Comparison of ENCODE assay signal across 12 cellular contexts in the genomic region with DNA sequence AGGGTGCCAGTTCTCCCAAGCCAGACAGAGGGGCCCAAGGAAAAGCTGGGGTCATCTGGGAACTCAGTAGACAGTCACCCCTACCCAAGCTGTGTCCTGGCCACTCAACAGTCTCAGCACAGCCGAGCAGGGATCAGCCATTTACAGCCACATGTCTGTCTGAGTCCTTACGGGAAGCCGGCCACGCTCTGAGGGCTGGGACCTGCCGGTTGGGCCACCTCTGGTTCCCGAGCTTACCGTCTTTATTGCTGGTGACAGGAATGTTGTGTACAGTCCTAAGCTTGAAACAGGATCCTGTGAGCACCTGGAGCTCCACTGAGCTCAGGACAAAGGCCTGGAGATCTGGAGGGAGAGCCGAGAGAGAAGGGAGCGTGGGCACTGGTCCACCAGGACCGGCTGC. TPM values are rescaled to one million over a fixed set of nuclear protein-coding genes. Genes with fewer than 3 reads are reported as not detected.
A peak's percentile ranks its signal among the peaks of the same experiment; 100 is the strongest.
DNase-seq lines count a peak whose midpoint lies in the region; ATAC-seq and TF ChIP-seq lines count a peak whose summit lies in the region.
"Had no signal": no experiment of that assay in that cellular context is flagged by ENCODE, and none has a peak within 500 bp of the region (broad histone marks: within the 10 kb centered on the region; RNA-seq: fewer than 3 reads in every experiment).

No MANE protein-coding gene starts in this region.

- no peaks in the 10 kb centered on the region for H3K4me1 ChIP-seq in CD4-positive, alpha-beta memory T cell (ENCODE audit: insufficient read depth, low read length)
- H3K4me1 ChIP-seq in HEK293 (ENCODE audit: control insufficient read depth, insufficient read depth, low read length), result no peaks in the 10 kb centered on the region
- H3K4me1 ChIP-seq: BE2C had no signal

- POLR2A ChIA-PET in CD4-positive, alpha-beta memory T cell (lab: Charles Lee; ENCODE audit: partially characterized antibody), result no interaction called here
- POLR2A ChIA-PET in HEK293 (lab: Yijun Ruan, JAX), result interaction anchor here (1.1 to 1.3 kb wide), 2 partner anchors 58 to 59 kb away, joined by 3 to 5 read pairs; a partner anchor contains a TSS

- H3K4me3 Mint-ChIP-seq in CD4-positive, alpha-beta memory T cell, result no peak overlapping the region
- H3K4me3 Mint-ChIP-seq in nephron, result no peak overlapping the region
- H3K4me3 Mint-ChIP-seq: activated T-cell treated with anti-CD3 and anti-CD28 coated beads, Interleukin-2, amount 50 U/mL, for 72 hours; natural killer cell treated with Interleukin-12 subunit alpha and Interleukin-12 subunit beta and Interleukin-15 and Interleukin-18, amount 100 ng/mL, for 72 hours had no signal

- no peaks in the 10 kb centered on the region for H3K9me3 ChIP-seq in CD4-positive, alpha-beta memory T cell (ENCODE audit: control insufficient read depth in 1 of 2, low read length in 2 of 2)
- no peaks in the 10 kb centered on the region for H3K9me3 ChIP-seq in HEK293 (ENCODE audit: control insufficient read depth, insufficient read depth, low read depth, low read length)
- H3K9me3 ChIP-seq: BE2C had no signal

- H3K27me3 ChIP-seq in CD4-positive, alpha-beta memory T cell (ENCODE audit: insufficient read depth, low read length), result no peaks in the 10 kb centered on the region
- H3K27me3 ChIP-seq: BE2C had no signal

- H3K27ac ChIP-seq in CD4-positive, alpha-beta memory T cell (ENCODE audit: low read depth, low read length), result no peak overlapping the region
- peak overlapping the region; percentile 41 for H3K27ac ChIP-seq in HEK293 (ENCODE audit: extremely low read depth, low read depth, low read length)

- DNase-seq in CD4-positive, alpha-beta memory T cell, result no peak
- DNase-seq in cerebellar cortex (ENCODE audit: low spot score), result peak; percentile 27
- DNase-seq in DMS114 treated with DMSO at 0.1 percent for 48 hours (lab: John Stamatoyannopoulos, UW; ENCODE audit: unreplicated experiment), result no peak
- DNase-seq in AG20443 (ENCODE audit: low spot score), result no peak
- DNase-seq: GF-D8 had no signal

- no peak overlapping the region for H3K4me3 ChIP-seq in CD4-positive, alpha-beta memory T cell (ENCODE audit: low read length in 2 of 2)
- H3K4me3 ChIP-seq in HEK293 (ENCODE audit: low read depth, low read length), result no peak overlapping the region

- H3K27me3 Mint-ChIP-seq in CD4-positive, alpha-beta memory T cell, result no peaks in the 10 kb centered on the region
- H3K27me3 Mint-ChIP-seq in nephron (ENCODE audit: low read depth), result peaks cover 3% of the 10 kb centered on the region
- H3K27me3 Mint-ChIP-seq: natural killer cell treated with Interleukin-12 subunit alpha and Interleukin-12 subunit beta and Interleukin-15 and Interleukin-18, amount 100 ng/mL, for 72 hours had no signal

- peaks cover 25 to 48% of the 10 kb centered on the region in 2 donors for H3K36me3 Mint-ChIP-seq in CD4-positive, alpha-beta memory T cell
- peaks cover 46% of the 10 kb centered on the region for H3K36me3 Mint-ChIP-seq in nephron (ENCODE audit: low read depth)

- no peaks in the 10 kb centered on the region for H3K9me3 Mint-ChIP-seq in CD4-positive, alpha-beta memory T cell
- H3K9me3 Mint-ChIP-seq in nephron, result no peaks in the 10 kb centered on the region
- H3K9me3 Mint-ChIP-seq: activated naive CD4-positive, alpha-beta T cell treated with anti-CD3 and anti-CD28 coated beads, Interleukin-2, amount 50 U/mL, for 72 hours; activated T-cell treated with anti-CD3 and anti-CD28 coated beads, Interleukin-2, amount 50 U/mL, for 72 hours; natural killer cell treated with Interleukin-12 subunit alpha and Interleukin-12 subunit beta and Interleukin-15 and Interleukin-18, amount 100 ng/mL, for 72 hours had no signal

- CTCF ChIA-PET in CD4-positive, alpha-beta memory T cell (lab: Charles Lee; ENCODE audit: partially characterized antibody), result interaction anchor here (0.8 to 2.2 kb wide), 12 partner anchors 10 to 203 kb away, joined by 3 to 10 read pairs (median 4); no protein-coding TSS in a partner anchor
- CTCF ChIA-PET in HEK293 (lab: Yijun Ruan, JAX), result interaction anchor here (0.6 to 2.5 kb wide), 45 partner anchors 9 to 912 kb away, joined by 3 to 48 read pairs (median 5); a partner anchor contains a TSS

- peaks cover 10% of the 10 kb centered on the region for H3K36me3 ChIP-seq in CD4-positive, alpha-beta memory T cell (ENCODE audit: insufficient read depth, low read length)
- H3K36me3 ChIP-seq in HEK293 (ENCODE audit: control insufficient read depth in 2 of 2, insufficient read depth in 1 of 2, low read length in 2 of 2), result peaks cover 14 to 74% of the 10 kb centered on the region in 2 experiments; a peak in 2 of 3 replicates
- H3K36me3 ChIP-seq: BE2C had no signal

- peaks cover 0 to 6% (median 0%) of the 10 kb centered on the region in 4 donors for H3K4me1 Mint-ChIP-seq in CD4-positive, alpha-beta memory T cell
- H3K4me1 Mint-ChIP-seq in nephron, result peaks cover 24% of the 10 kb centered on the region

- TF ChIP-seq CTCF in HEK293 (tag by site-specific recombination; IDR thresholded peaks at IDR 0.05) (no peak), nephron (IDR thresholded peaks at IDR 0.05; ENCODE audit: unreplicated experiment in 3 of 3) (no peak)

- no peak for ATAC-seq in GM19351 (IDR thresholded peaks at IDR 0.05; ENCODE audit: unreplicated experiment)

- intact Hi-C loops in CD4-positive, alpha-beta memory T cell (cut with micrococcal nuclease), result loop anchor here (5.0 kb wide), 1 partner anchor 51 kb away; no protein-coding TSS in a partner anchor

- H3K27ac Mint-ChIP-seq in CD4-positive, alpha-beta memory T cell, result peak overlapping the region in 4 of 7 donors; percentile 19 to 53 (median 28)
- H3K27ac Mint-ChIP-seq in nephron, result peak overlapping the region; percentile 51 to 87 (median 58)
- H3K27ac Mint-ChIP-seq: activated naive CD4-positive, alpha-beta T cell treated with anti-CD3 and anti-CD28 coated beads, Interleukin-2, amount 50 U/mL, for 72 hours; activated T-cell treated with anti-CD3 and anti-CD28 coated beads, Interleukin-2, amount 50 U/mL, for 72 hours; natural killer cell treated with Interleukin-12 subunit alpha and Interleukin-12 subunit beta and Interleukin-15 and Interleukin-18, amount 100 ng/mL, for 72 hours had no signal

TF ChIP-seq in HEK293, 187 proteins besides CTCF, POLR2A, EP300 and RAD21 (continues in another document):
- TF ChIP-seq IKZF3 (tag by site-specific recombination; IDR thresholded peaks at IDR 0.05) (no peak), ZNF121 (tag by site-specific recombination; IDR thresholded peaks at IDR 0.05) (no peak), ZNF155 (tag by site-specific recombination; IDR thresholded peaks at IDR 0.05) (no peak), ZNF670 (tag by site-specific recombination; IDR thresholded peaks at IDR 0.05; ENCODE audit: low read depth) (no peak), KLF16 (tag by site-specific recombination; IDR thresholded peaks at IDR 0.05) (no peak), ZBTB8A (tag by site-specific recombination; IDR thresholded peaks at IDR 0.05) (no peak)
- TF ChIP-seq, protein P1, sequence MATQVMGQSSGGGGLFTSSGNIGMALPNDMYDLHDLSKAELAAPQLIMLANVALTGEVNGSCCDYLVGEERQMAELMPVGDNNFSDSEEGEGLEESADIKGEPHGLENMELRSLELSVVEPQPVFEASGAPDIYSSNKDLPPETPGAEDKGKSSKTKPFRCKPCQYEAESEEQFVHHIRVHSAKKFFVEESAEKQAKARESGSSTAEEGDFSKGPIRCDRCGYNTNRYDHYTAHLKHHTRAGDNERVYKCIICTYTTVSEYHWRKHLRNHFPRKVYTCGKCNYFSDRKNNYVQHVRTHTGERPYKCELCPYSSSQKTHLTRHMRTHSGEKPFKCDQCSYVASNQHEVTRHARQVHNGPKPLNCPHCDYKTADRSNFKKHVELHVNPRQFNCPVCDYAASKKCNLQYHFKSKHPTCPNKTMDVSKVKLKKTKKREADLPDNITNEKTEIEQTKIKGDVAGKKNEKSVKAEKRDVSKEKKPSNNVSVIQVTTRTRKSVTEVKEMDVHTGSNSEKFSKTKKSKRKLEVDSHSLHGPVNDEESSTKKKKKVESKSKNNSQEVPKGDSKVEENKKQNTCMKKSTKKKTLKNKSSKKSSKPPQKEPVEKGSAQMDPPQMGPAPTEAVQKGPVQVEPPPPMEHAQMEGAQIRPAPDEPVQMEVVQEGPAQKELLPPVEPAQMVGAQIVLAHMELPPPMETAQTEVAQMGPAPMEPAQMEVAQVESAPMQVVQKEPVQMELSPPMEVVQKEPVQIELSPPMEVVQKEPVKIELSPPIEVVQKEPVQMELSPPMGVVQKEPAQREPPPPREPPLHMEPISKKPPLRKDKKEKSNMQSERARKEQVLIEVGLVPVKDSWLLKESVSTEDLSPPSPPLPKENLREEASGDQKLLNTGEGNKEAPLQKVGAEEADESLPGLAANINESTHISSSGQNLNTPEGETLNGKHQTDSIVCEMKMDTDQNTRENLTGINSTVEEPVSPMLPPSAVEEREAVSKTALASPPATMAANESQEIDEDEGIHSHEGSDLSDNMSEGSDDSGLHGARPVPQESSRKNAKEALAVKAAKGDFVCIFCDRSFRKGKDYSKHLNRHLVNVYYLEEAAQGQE (tag by site-specific recombination; IDR thresholded peaks at IDR 0.05), result no peak
- TF ChIP-seq, protein P2, sequence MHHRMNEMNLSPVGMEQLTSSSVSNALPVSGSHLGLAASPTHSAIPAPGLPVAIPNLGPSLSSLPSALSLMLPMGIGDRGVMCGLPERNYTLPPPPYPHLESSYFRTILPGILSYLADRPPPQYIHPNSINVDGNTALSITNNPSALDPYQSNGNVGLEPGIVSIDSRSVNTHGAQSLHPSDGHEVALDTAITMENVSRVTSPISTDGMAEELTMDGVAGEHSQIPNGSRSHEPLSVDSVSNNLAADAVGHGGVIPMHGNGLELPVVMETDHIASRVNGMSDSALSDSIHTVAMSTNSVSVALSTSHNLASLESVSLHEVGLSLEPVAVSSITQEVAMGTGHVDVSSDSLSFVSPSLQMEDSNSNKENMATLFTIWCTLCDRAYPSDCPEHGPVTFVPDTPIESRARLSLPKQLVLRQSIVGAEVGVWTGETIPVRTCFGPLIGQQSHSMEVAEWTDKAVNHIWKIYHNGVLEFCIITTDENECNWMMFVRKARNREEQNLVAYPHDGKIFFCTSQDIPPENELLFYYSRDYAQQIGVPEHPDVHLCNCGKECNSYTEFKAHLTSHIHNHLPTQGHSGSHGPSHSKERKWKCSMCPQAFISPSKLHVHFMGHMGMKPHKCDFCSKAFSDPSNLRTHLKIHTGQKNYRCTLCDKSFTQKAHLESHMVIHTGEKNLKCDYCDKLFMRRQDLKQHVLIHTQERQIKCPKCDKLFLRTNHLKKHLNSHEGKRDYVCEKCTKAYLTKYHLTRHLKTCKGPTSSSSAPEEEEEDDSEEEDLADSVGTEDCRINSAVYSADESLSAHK (tag by site-specific recombination; IDR thresholded peaks at IDR 0.05), result no peak

RNA-seq across cellular contexts. Expression of a gene that starts 59.8 kb away (rescaled TPM):
- total RNA-seq in CD4-positive, alpha-beta memory T cell, result 10 to 100 TPM; 12.3 to 13.2 TPM
- polyA plus RNA-seq in CD4-positive, alpha-beta memory T cell, result 10 to 100 TPM; 23.0 to 26.3 TPM
